14 cellular contexts compared by ENCODE assay signal in the genomic region with DNA sequence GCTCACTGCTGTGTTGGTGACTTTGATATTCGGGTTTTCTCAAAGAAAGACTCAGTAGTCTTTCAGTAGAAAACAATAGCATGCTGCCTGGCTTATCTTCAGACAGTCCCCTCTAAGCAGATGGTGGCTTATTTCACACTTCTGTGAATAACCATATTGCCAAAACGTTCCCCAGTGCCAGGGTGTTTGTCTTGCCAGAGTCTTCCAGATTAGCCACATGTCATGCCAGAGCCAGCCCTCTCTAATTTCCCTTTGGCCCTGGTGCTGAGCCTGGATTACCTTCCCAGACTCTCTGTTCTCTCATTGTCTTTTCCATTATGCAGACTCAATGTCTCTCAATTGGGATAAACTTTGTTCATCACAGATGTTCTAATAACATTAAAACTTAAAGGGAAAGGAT.
A peak's percentile ranks its signal among the peaks of the same experiment; 100 is the strongest.
DNase-seq lines count a peak whose midpoint lies in the region; ATAC-seq and TF ChIP-seq lines count a peak whose summit lies in the region.
"Had no signal": no experiment of that assay in that cellular context is flagged by ENCODE, and none has a peak within 500 bp of the region (broad histone marks: within the 10 kb centered on the region; RNA-seq: fewer than 3 reads in every experiment).

No MANE protein-coding gene starts in this region.

- POLR2A ChIA-PET in MCF 10A (lab: Yijun Ruan, JAX) = no interaction called here

- intact Hi-C loops in MCF 10A (cut with micrococcal nuclease) = no loop called here

- TF ChIP-seq CTCF in MCF 10A (IDR thresholded peaks at IDR 0.05; ENCODE audit: unreplicated experiment) = no peak

- ATAC-seq in GM21390 (IDR thresholded peaks at IDR 0.05; ENCODE audit: unreplicated experiment) (no peak), HG03095 (IDR thresholded peaks at IDR 0.05; ENCODE audit: unreplicated experiment) (no peak)
- ATAC-seq: A549 had no signal

- H3K9me3 Mint-ChIP-seq in MCF 10A (ENCODE audit: unreplicated experiment) = no peaks in the 10 kb centered on the region

- BruUV-seq in MCF 10A (replicated peaks; lab: Mats Ljungman, UMichigan) = no TSS peak

- H3K4me1 Mint-ChIP-seq in MCF 10A (ENCODE audit: insufficient read depth, unreplicated experiment) = no peaks in the 10 kb centered on the region
- H3K4me1 Mint-ChIP-seq: CD14-positive monocyte; CD4-positive, alpha-beta memory T cell had no signal

- peaks cover 24% of the 10 kb centered on the region for H3K27me3 Mint-ChIP-seq in MCF 10A (ENCODE audit: insufficient read depth, unreplicated experiment)
- H3K27me3 Mint-ChIP-seq: CD4-positive, alpha-beta memory T cell had no signal

- H3K27ac Mint-ChIP-seq in MCF 10A (ENCODE audit: low read depth, unreplicated experiment) = no peak overlapping the region
- H3K27ac Mint-ChIP-seq: CD4-positive, alpha-beta memory T cell had no signal

- CTCF ChIA-PET in MCF 10A (lab: Yijun Ruan, JAX) = no interaction called here

- no peaks in the 10 kb centered on the region for H3K36me3 Mint-ChIP-seq in MCF 10A (ENCODE audit: insufficient read depth, unreplicated experiment)
- H3K36me3 Mint-ChIP-seq: CD14-positive monocyte; CD4-positive, alpha-beta memory T cell had no signal

- in situ Hi-C loops in G401 (cut with HindIII; ENCODE audit: low sequenced_read_pairs) = no loop called here

- peak; percentile 6 for DNase-seq in Ammon's horn (ENCODE audit: low spot score)
- DNase-seq in G401 (ENCODE audit: low spot score) = peak; percentile 53
- DNase-seq in NCI-H446 treated with DMSO at 0.1 percent for 48 hours (lab: John Stamatoyannopoulos, UW) = peak; percentile 53
- DNase-seq in cerebellum (ENCODE audit: low spot score) = peak; percentile 19
- no peak for DNase-seq in activated naive CD4-positive, alpha-beta T cell (lab: John Stamatoyannopoulos, UW)
- no peak for DNase-seq in MCF 10A (ENCODE audit: unreplicated experiment)
- DNase-seq: AML-193; CD4-positive, alpha-beta memory T cell; GDM1; GM23248 had no signal

- H3K4me3 Mint-ChIP-seq in MCF 10A (ENCODE audit: unreplicated experiment) = no peak overlapping the region

Comparison
In these comparisons a context has a peak if more than half of its experiments do, and no peak if none do; other contexts are left out.
1. DNase-seq: peak in Ammon's horn (single experiment), G401 (single experiment), NCI-H446 treated with DMSO at 0.1 percent for 48 hours (single experiment) and cerebellum (single experiment); none in activated naive CD4-positive, alpha-beta T cell (0 of 4) and MCF 10A (single experiment).